1 cellular context compared by ENCODE assay signal in genomic region chr10:130189466-130190064, GRCh38.
TF ChIP-seq lines count a peak whose summit lies in the region.

No MANE protein-coding gene starts in this region.

TF ChIP-seq in IMR-90, 13 proteins besides CTCF, POLR2A, EP300 and RAD21 (continued from another document):
- no peak for TF ChIP-seq ELK1 (IDR thresholded peaks at IDR 0.05; ENCODE audit: borderline replicate concordance, low read depth, low read length)
- TF ChIP-seq CHD1 (IDR thresholded peaks at IDR 0.05; ENCODE audit: low read depth, low read length): no peak
- no peak for TF ChIP-seq USF2 (IDR thresholded peaks at IDR 0.05; ENCODE audit: low read depth, low read length)
- TF ChIP-seq FOS (IDR thresholded peaks at IDR 0.05; ENCODE audit: low read depth, low read length): no peak
- no peak for TF ChIP-seq MAZ (IDR thresholded peaks at IDR 0.05; ENCODE audit: borderline replicate concordance, low read depth, low read length)
- TF ChIP-seq BHLHE40 (IDR thresholded peaks at IDR 0.05; ENCODE audit: low read depth, low read length): no peak
- no peak for TF ChIP-seq RCOR1 (IDR thresholded peaks at IDR 0.05; ENCODE audit: insufficient replicate concordance, low read length)
- no peak for TF ChIP-seq CEBPB (IDR thresholded peaks at IDR 0.05; ENCODE audit: low read depth, low read length)
- no peak for TF ChIP-seq SMC3 (IDR thresholded peaks at IDR 0.05; ENCODE audit: low read depth, low read length)
- TF ChIP-seq MXI1 (IDR thresholded peaks at IDR 0.05; ENCODE audit: borderline replicate concordance, low read depth, low read length): no peak
- TF ChIP-seq MAFK (IDR thresholded peaks at IDR 0.05; ENCODE audit: low read depth, low read length): no peak
